In genomic region chr10:53166325-53166724, GRCh38 we compare ENCODE assay signal across 27 cellular contexts.
"Had no signal": no experiment of that assay in that cellular context is flagged by ENCODE, and none has a peak within 500 bp of the region (broad histone marks: within the 10 kb centered on the region; RNA-seq: fewer than 3 reads in every experiment).

No MANE protein-coding gene starts in this region.

- ATAC-seq: natural killer cell; psoas muscle; right lobe of liver; stimulated activated naive B cell treated with anti-CD40 and anti-IgM and Interleukin-4, amounts not matched to agents 10 μg/mL and 1 μg/mL and 100 μg/mL, for 72 hours; stimulated activated naive CD8-positive, alpha-beta T cell treated with anti-CD3 and anti-CD28 coated beads, Interleukin-15, Interleukin-2, amounts not matched to agents 100 U/mL and 50 U/mL, for 24 hours had no signal

- DNase-seq: hypothalamus; immature natural killer cell; kidney; left ventricle myocardium inferior; mesendoderm; naive B cell; natural killer cell; nephron progenitor cell; ovary; psoas muscle; right lobe of liver; stimulated activated CD4-positive, alpha-beta T cell treated with anti-CD3 and anti-CD28 coated beads, Interleukin-12 subunit alpha, Interleukin-12 subunit beta, amount 100 ng/mL, for 4 hours; stimulated activated CD4-positive, alpha-beta T cell treated with anti-CD3 and anti-CD28 coated beads, Interleukin-15, amount 100 ng/mL, for 24 hours; stimulated activated CD4-positive, alpha-beta T cell treated with anti-CD3 and anti-CD28 coated beads, Interleukin-2, amount 100 ng/mL, for 24 hours; stimulated activated CD4-positive, alpha-beta T cell treated with anti-CD3 and anti-CD28 coated beads, Interleukin-4, amount 100 ng/mL, for 1 hour; stimulated activated naive B cell treated with anti-CD40 and anti-IgM and Interleukin-4, amounts not matched to agents 10 μg/mL and 1 μg/mL and 100 μg/mL, for 72 hours; stimulated activated naive CD8-positive, alpha-beta T cell treated with anti-CD3 and anti-CD28 coated beads, Interleukin-15, Interleukin-2, amounts not matched to agents 100 U/mL and 50 U/mL, for 24 hours; stomach; testis; thyroid gland; transverse colon; upper lobe of left lung had no signal

- FAIRE-seq: islet of Langerhans had no signal

- H3K27ac ChIP-seq: left ventricle myocardium inferior, ovary, psoas muscle, right atrium auricular region, right lobe of liver, stomach, testis, thyroid gland, transverse colon, upper lobe of left lung, vagina had no signal

- H3K4me2 ChIP-seq: smooth muscle cell had no signal

- H3K9me3 ChIP-seq: left ventricle myocardium inferior, ovary, psoas muscle, right atrium auricular region, right lobe of liver, stomach, testis, thyroid gland, transverse colon, upper lobe of left lung, vagina had no signal

- H3K4me3 ChIP-seq: left ventricle myocardium inferior, lung, ovary, psoas muscle, right atrium auricular region, right lobe of liver, smooth muscle cell, stomach, testis, thyroid gland, transverse colon, upper lobe of left lung, vagina had no signal

- H3K4me1 ChIP-seq: psoas muscle, right atrium auricular region, stomach, testis, thyroid gland, transverse colon, upper lobe of left lung, vagina had no signal

- H3K36me3 ChIP-seq: left ventricle myocardium inferior, ovary, right atrium auricular region, right lobe of liver, stomach, thyroid gland, transverse colon, upper lobe of left lung, vagina had no signal

- H3K27me3 ChIP-seq: ovary, right atrium auricular region, right lobe of liver, stomach, testis, thyroid gland, transverse colon, upper lobe of left lung, vagina had no signal
